In genomic region chr5:88690619-88691560, GRCh38 we compare ENCODE assay signal across 8 cellular contexts.
DNase-seq lines count a peak whose midpoint lies in the region; ATAC-seq, FAIRE-seq and TF ChIP-seq lines count a peak whose summit lies in the region.

No MANE protein-coding gene starts in this region.

- H3K9ac ChIP-seq in kidney (ENCODE audit: low read length in 2 of 2) = no peak overlapping the region

- DNase-seq in NCI-H524 (lab: John Stamatoyannopoulos, UW) (peak; percentile 78 to 81), NCI-H524 treated with DMSO at 0.1 percent for 48 hours (lab: John Stamatoyannopoulos, UW) (no peak), NCI-H1105 (lab: John Stamatoyannopoulos, UW) (peak; percentile 39), cardiac fibroblast (ENCODE audit: low read depth in 2 of 2) (peak; percentile 66 to 69), kidney (peak; percentile 80)
- peak; percentile 13 to 27 for DNase-seq in stimulated activated CD4-positive, alpha-beta T cell treated with anti-CD3 and anti-CD28 coated beads, Interleukin-1b, Interleukin-23, amount 100 ng/mL, for 1 hour (ENCODE audit: low read depth in 2 of 2)

- H3K36me3 ChIP-seq in kidney (ENCODE audit: control insufficient read depth in 1 of 2, insufficient read depth in 2 of 2, low read length in 2 of 2) = no peaks in the 10 kb centered on the region

- intact Hi-C loops in kidney (cut with DNase I) = no loop called here

- peaks cover 0 to 4% of the 10 kb centered on the region in 2 donors for H3K4me1 ChIP-seq in kidney (ENCODE audit: control insufficient read depth in 1 of 2, insufficient read depth in 1 of 2, low read depth in 1 of 2, low read length in 2 of 2)

- H3K27ac ChIP-seq in kidney (ENCODE audit: low read depth in 2 of 2, low read length in 2 of 2) = no peak overlapping the region

- H3K4me3 ChIP-seq in WI38 (ENCODE audit: low read depth, low read length) (peak overlapping the region; percentile 20; the same call in 1 of the 2 replicates), cardiac fibroblast (replicated peaks in 1 of 2; ENCODE audit: low read depth in 2 of 2, low read length in 2 of 2) (peak overlapping the region in 1 of 2 donors; percentile 8), kidney (ENCODE audit: low read length in 2 of 2) (peak overlapping the region in 1 of 2 donors; percentile 11)

- FAIRE-seq in kidney (lab: Jason Lieb, UNC) = no peak

- H3K9me3 ChIP-seq in kidney (ENCODE audit: control insufficient read depth in 1 of 2, low read length in 2 of 2) = no peaks in the 10 kb centered on the region

- peak; percentile 98 for TF ChIP-seq CTCF in WI38 (IDR thresholded peaks at IDR 0.05; ENCODE audit: low read depth, low read length)
- TF ChIP-seq CTCF in cardiac fibroblast (IDR thresholded peaks at IDR 0.05; ENCODE audit: low read depth, low read length) = peak; percentile 99
- peak; percentile 97 for TF ChIP-seq CTCF in kidney (IDR thresholded peaks at IDR 0.05; ENCODE audit: borderline replicate concordance, extremely low read depth, insufficient read depth)

- ATAC-seq in HG02763 (IDR thresholded peaks at IDR 0.05; ENCODE audit: unreplicated experiment) = peak; percentile 82
